In genomic region chr13:89282241-89282640, GRCh38 we compare ENCODE assay signal across 7 cellular contexts.
"Had no signal": no experiment of that assay in that cellular context is flagged by ENCODE, and none has a peak within 500 bp of the region (broad histone marks: within the 10 kb centered on the region; RNA-seq: fewer than 3 reads in every experiment).

No MANE protein-coding gene starts in this region.

- H3K9ac ChIP-seq: KMS-11 had no signal

- H3K4me2 ChIP-seq: KMS-11 had no signal

- H3K4me3 ChIP-seq: K562 had no signal

- ATAC-seq: HepG2, K562 had no signal

- DNase-seq: IMR-90, KBM-7, KG1 had no signal

- H3K27ac ChIP-seq: HL-60, KMS-11 had no signal
